In the genomic region with DNA sequence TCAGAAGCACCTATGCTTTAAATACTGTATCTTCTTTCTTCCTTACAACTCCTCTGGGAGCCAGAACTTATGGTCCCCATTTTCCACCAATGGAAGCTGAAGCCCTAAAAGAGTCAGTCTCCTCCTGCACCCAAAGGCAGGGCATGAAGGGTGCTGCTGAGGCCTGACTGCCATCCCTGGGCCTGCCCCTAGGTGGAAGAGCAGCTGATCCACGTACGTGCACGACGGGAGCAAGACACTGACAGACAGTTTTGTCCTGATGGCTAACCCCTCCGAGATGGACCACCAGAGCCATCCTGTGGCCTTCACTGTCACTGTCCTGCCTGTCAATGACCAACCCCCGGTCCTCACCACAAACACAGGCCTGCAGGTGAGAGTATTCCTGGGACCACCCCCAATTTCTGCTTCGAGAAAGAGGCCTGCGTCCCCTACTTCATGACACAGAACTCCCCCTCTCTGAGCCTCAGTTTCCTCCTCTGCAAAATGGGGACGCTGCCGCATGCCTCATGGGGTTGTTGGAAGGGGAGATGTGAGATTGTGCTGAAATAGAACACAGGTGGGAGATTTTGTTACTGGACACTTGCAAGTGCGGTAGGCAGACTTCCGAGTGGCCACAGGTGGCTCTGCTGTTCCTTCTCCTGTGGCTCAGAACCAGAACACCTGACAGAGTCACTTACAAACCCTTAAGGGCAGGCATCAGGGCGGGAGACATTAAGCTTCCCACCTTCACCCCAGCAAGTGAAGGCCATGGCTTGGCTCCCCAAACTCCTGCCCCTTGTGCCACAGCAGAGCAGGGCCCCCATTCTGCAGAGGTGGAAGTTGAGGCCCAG, we compare ENCODE assay signal across 12 cellular contexts.
A peak's percentile ranks its signal among the peaks of the same experiment; 100 is the strongest.
DNase-seq lines count a peak whose midpoint lies in the region; ATAC-seq and TF ChIP-seq lines count a peak whose summit lies in the region.
"Had no signal": no experiment of that assay in that cellular context is flagged by ENCODE, and none has a peak within 500 bp of the region (broad histone marks: within the 10 kb centered on the region; RNA-seq: fewer than 3 reads in every experiment).

No MANE protein-coding gene starts in this region.

- no peaks in the 10 kb centered on the region for H3K27me3 ChIP-seq in H9 (ENCODE audit: insufficient read depth, low read length)
- no peaks in the 10 kb centered on the region for H3K27me3 ChIP-seq in mesendoderm (ENCODE audit: insufficient read depth, low read length, poor library complexity)
- H3K27me3 ChIP-seq in transverse colon: no peaks in the 10 kb centered on the region
- H3K27me3 ChIP-seq: colonic mucosa had no signal

- H3K4me2 ChIP-seq in H9 (ENCODE audit: insufficient read depth, insufficient read length, low read length): no peak overlapping the region
- H3K4me2 ChIP-seq in mesendoderm (ENCODE audit: low read length): no peak overlapping the region

- H2BK120ac ChIP-seq in H9 (ENCODE audit: low read depth, low read length, poor library complexity, severe bottlenecking) (no peak overlapping the region), mesendoderm (ENCODE audit: low read depth, low read length) (no peak overlapping the region)

- no peak overlapping the region for H3K9ac ChIP-seq in H9 (ENCODE audit: extremely low read depth, insufficient read length, low read length)
- H3K9ac ChIP-seq in mesendoderm (ENCODE audit: low read length): no peak overlapping the region
- H3K9ac ChIP-seq: parathyroid adenoma had no signal

- no peak overlapping the region for H3K56ac ChIP-seq in H9 (ENCODE audit: insufficient read length, low read depth, low read length)
- H3K56ac ChIP-seq in mesendoderm (ENCODE audit: low read length): no peak overlapping the region

- no peaks in the 10 kb centered on the region for H3K36me3 Mint-ChIP-seq in H9 (ENCODE audit: insufficient read depth in 1 of 3, low read depth in 3 of 3)

- 0 out of 4 replicates have a peak, but pooled peaks cover 0 to 2% of the 10 kb centered on the region in 2 experiments for H3K4me1 Mint-ChIP-seq in H9

- WGBS in H9 (ENCODE audit: extremely low coverage, insufficient read length, low lambda C conversion rate): no CpG with 5 or more reads among the region's 13 CpGs
- WGBS in mesendoderm (ENCODE audit: extremely low coverage, insufficient coverage, low lambda C conversion rate): no CpG with 5 or more reads among the region's 13 CpGs
- 86 to 87% methylated on average over 4 to 13 of the region's 13 CpGs for WGBS in transverse colon (ENCODE audit: low coverage in 1 of 2), 2 donors

- no peaks in the 10 kb centered on the region for H3K79me1 ChIP-seq in H9 (ENCODE audit: insufficient read depth, low read depth, low read length, poor library complexity, severe bottlenecking)
- H3K79me1 ChIP-seq in mesendoderm (ENCODE audit: low read length): no peaks in the 10 kb centered on the region

- TF ChIP-seq CTCF in H9 (conservative IDR thresholded peaks at IDR 0.05): peak; percentile 54
- peak; percentile 11 for TF ChIP-seq CTCF in astrocyte of the spinal cord (IDR thresholded peaks at IDR 0.05; ENCODE audit: low read depth, low read length)
- no peak for TF ChIP-seq CTCF in transverse colon (IDR thresholded peaks at IDR 0.05)

- H3K23ac ChIP-seq in H9 (ENCODE audit: insufficient read length, low read depth, low read length): no peak overlapping the region
- H3K23ac ChIP-seq in mesendoderm (ENCODE audit: low read length): no peak overlapping the region

- no peak overlapping the region for H3K14ac ChIP-seq in H9 (ENCODE audit: insufficient read depth, low read length)

- no peaks in the 10 kb centered on the region; a peak in 1 of 5 replicates for H3K9me3 Mint-ChIP-seq in H9
- H3K9me3 Mint-ChIP-seq: stimulated activated naive CD8-positive, alpha-beta T cell treated with anti-CD3 and anti-CD28 coated beads, Interleukin-15, Interleukin-2, amounts not matched to agents 100 ng/mL and 50 ng/mL, for 24 hours had no signal

- no peak overlapping the region for H3K18ac ChIP-seq in H9 (ENCODE audit: insufficient read length, low read depth, low read length)
- no peak overlapping the region for H3K18ac ChIP-seq in mesendoderm (ENCODE audit: low read length)

- H3K79me2 ChIP-seq in H9 (ENCODE audit: insufficient read depth, low read length): no peaks in the 10 kb centered on the region
- no peaks in the 10 kb centered on the region for H3K79me2 ChIP-seq in mesendoderm (ENCODE audit: control insufficient read depth, insufficient read depth, low read length)
- H3K79me2 ChIP-seq: parathyroid adenoma had no signal

- H2AFZ ChIP-seq in H9 (ENCODE audit: low read length): no peak overlapping the region
- H2AFZ ChIP-seq: parathyroid adenoma had no signal

- H3K4ac ChIP-seq in H9 (ENCODE audit: low read depth, low read length): no peak overlapping the region
- H3K4ac ChIP-seq in mesendoderm (ENCODE audit: low read depth, low read length): no peak overlapping the region

- ATAC-seq in GM21576 (IDR thresholded peaks at IDR 0.05; ENCODE audit: unreplicated experiment): no peak

- H2BK12ac ChIP-seq in H9 (ENCODE audit: insufficient read length, low read depth, low read length): no peak overlapping the region

- no peak overlapping the region for H4K8ac ChIP-seq in H9 (replicated peaks; ENCODE audit: insufficient read length, low read depth, low read length)
- no peak overlapping the region for H4K8ac ChIP-seq in mesendoderm (ENCODE audit: low read depth, low read length)

- intact Hi-C loops in transverse colon (cut with DNase I; ENCODE audit: low total_unique reads): no loop called here

- no peak overlapping the region for H3T11ph ChIP-seq in H9 (ENCODE audit: low read length)

- TF ChIP-seq POLR2A in transverse colon (IDR thresholded peaks at IDR 0.05): no peak

- DNase-seq in EH (ENCODE audit: low read depth) (peak; percentile 24), H9 (no peak), astrocyte of the spinal cord (ENCODE audit: low read depth, low spot score) (no peak), mesendoderm (peak; percentile 33), SHP77 treated with DMSO at 0.1 percent for 48 hours (lab: John Stamatoyannopoulos, UW) (no peak), transverse colon (no peak)
- DNase-seq: activated naive CD4-positive, alpha-beta T cell; colonic mucosa; NCI-H345 had no signal

- no peak for TF ChIP-seq EP300 in transverse colon (IDR thresholded peaks at IDR 0.05; ENCODE audit: low read depth)

- H3K36me3 ChIP-seq in mesendoderm (ENCODE audit: control insufficient read depth, insufficient read depth, low read length): no peaks in the 10 kb centered on the region
- H3K36me3 ChIP-seq in transverse colon: no peaks in the 10 kb centered on the region
- H3K36me3 ChIP-seq: colonic mucosa had no signal

- H4K20me1 ChIP-seq in H9 (ENCODE audit: control insufficient read depth, insufficient read depth, insufficient read length): no peaks in the 10 kb centered on the region

- H3K4me3 Mint-ChIP-seq in H9: no peak overlapping the region
- H3K4me3 Mint-ChIP-seq: stimulated activated naive CD8-positive, alpha-beta T cell treated with anti-CD3 and anti-CD28 coated beads, Interleukin-15, Interleukin-2, amounts not matched to agents 100 ng/mL and 50 ng/mL, for 24 hours had no signal

- H2BK20ac ChIP-seq in H9 (ENCODE audit: low read depth, low read length, poor library complexity, severe bottlenecking): no peak overlapping the region

- in situ Hi-C loops in astrocyte of the spinal cord (cut with HindIII; ENCODE audit: low sequenced_read_pairs) (no loop called here), transverse colon (cut with MboI; ENCODE audit: low pct_ligation_motif_present in 1 of 4, low pct_unique_long_range_greater_than_20kb in 1 of 4, low sequenced_read_pairs in 3 of 4) (no loop called here)

- H3K4me1 ChIP-seq in H9 (ENCODE audit: insufficient read depth, low read length) (no peaks in the 10 kb centered on the region), mesendoderm (ENCODE audit: control insufficient read depth, low read depth, low read length) (no peaks in the 10 kb centered on the region), transverse colon (no peaks in the 10 kb centered on the region)
- H3K4me1 ChIP-seq: colonic mucosa, parathyroid adenoma had no signal

- H4K91ac ChIP-seq in H9 (ENCODE audit: insufficient read length, low read depth, low read length): no peak overlapping the region

- no peaks in the 10 kb centered on the region for H3K23me2 ChIP-seq in H9 (ENCODE audit: insufficient read length, low read depth, low read length, poor library complexity, severe bottlenecking)

- no peaks in the 10 kb centered on the region for H3K9me3 ChIP-seq in H9 (ENCODE audit: control insufficient read depth, low read depth, low read length)
- H3K9me3 ChIP-seq in transverse colon: no peaks in the 10 kb centered on the region
- H3K9me3 ChIP-seq: colonic mucosa had no signal

- no peak overlapping the region for H3K27ac ChIP-seq in H9 (ENCODE audit: insufficient read length, low read depth, low read length)
- no peak overlapping the region for H3K27ac ChIP-seq in mesendoderm (ENCODE audit: low read depth, low read length)
- no peak overlapping the region for H3K27ac ChIP-seq in transverse colon
- H3K27ac ChIP-seq: colonic mucosa, parathyroid adenoma had no signal

- no peaks in the 10 kb centered on the region for H3K27me3 Mint-ChIP-seq in H9 (ENCODE audit: low read depth)
- H3K27me3 Mint-ChIP-seq: stimulated activated naive CD8-positive, alpha-beta T cell treated with anti-CD3 and anti-CD28 coated beads, Interleukin-15, Interleukin-2, amounts not matched to agents 100 ng/mL and 50 ng/mL, for 24 hours had no signal

- H4K5ac ChIP-seq in H9 (ENCODE audit: insufficient read length, low read depth, low read length): no peak overlapping the region
- H4K5ac ChIP-seq in mesendoderm (ENCODE audit: low read length): no peak overlapping the region

- H2BK15ac ChIP-seq in H9 (ENCODE audit: low read depth, low read length) (no peak overlapping the region), mesendoderm (replicated peaks; ENCODE audit: low read depth) (no peak overlapping the region)

- no peak overlapping the region for H2AK5ac ChIP-seq in H9 (ENCODE audit: insufficient read length, low read length)
- H2AK5ac ChIP-seq in mesendoderm (ENCODE audit: low read length): no peak overlapping the region

- H2BK5ac ChIP-seq in H9 (ENCODE audit: insufficient read length, low read length): no peak overlapping the region
- no peak overlapping the region for H2BK5ac ChIP-seq in mesendoderm (ENCODE audit: low read length)

- H3K4me3 ChIP-seq in astrocyte of the spinal cord (ENCODE audit: low read depth, low read length) (no peak overlapping the region), mesendoderm (ENCODE audit: low read length) (no peak overlapping the region), transverse colon (no peak overlapping the region)
- H3K4me3 ChIP-seq: colonic mucosa had no signal

- no peak overlapping the region; a peak in 1 of 7 replicates for H3K27ac Mint-ChIP-seq in H9
- H3K27ac Mint-ChIP-seq: stimulated activated naive CD8-positive, alpha-beta T cell treated with anti-CD3 and anti-CD28 coated beads, Interleukin-15, Interleukin-2, amounts not matched to agents 100 ng/mL and 50 ng/mL, for 24 hours had no signal

Comparison
In these comparisons a context has a peak if more than half of its experiments do, and no peak if none do; other contexts are left out.
1. DNase-seq: peak in EH (single experiment) and mesendoderm (single experiment); none in H9 (single experiment), astrocyte of the spinal cord (single experiment), SHP77 treated with DMSO at 0.1 percent for 48 hours (single experiment) and transverse colon (single experiment).
2. CTCF ChIP-seq: peak in H9 (single experiment) and astrocyte of the spinal cord (single experiment); none in transverse colon (0 of 5).